ENCODE assay signal across 8 cellular contexts in genomic region chr3:16480861-16481569, GRCh38. TPM values are rescaled to one million over a fixed set of nuclear protein-coding genes. Genes with fewer than 3 reads are reported as not detected.
A peak's percentile ranks its signal among the peaks of the same experiment; 100 is the strongest.
DNase-seq lines count a peak whose midpoint lies in the region; ATAC-seq, FAIRE-seq and TF ChIP-seq lines count a peak whose summit lies in the region.

No MANE protein-coding gene starts in this region.

- 58% methylated on average over 5 of the region's 5 CpGs; no CpG with 5 or more reads in 1 of the 2 experiments for WGBS in H1 (ENCODE audit: extremely low coverage in 1 of 2, insufficient coverage in 1 of 2, insufficient read length in 1 of 2, insufficient replicate concordance in 2 of 2, low coverage in 1 of 2, low lambda C conversion rate in 2 of 2, missing lambda C conversion rate in 1 of 2), 2 experiments

- no peak overlapping the region for H3K23ac ChIP-seq in H1 (ENCODE audit: insufficient read length)

- H3K9me3 ChIP-seq in MM.1S (replicated peaks; ENCODE audit: insufficient read depth, low read length) = no peaks in the 10 kb centered on the region
- H3K9me3 ChIP-seq in H1 (ENCODE audit: insufficient read depth in 2 of 2, low read depth in 1 of 2, low read length in 1 of 2) = no peaks in the 10 kb centered on the region

- peak overlapping the region; percentile 37 for H3K4me3 Mint-ChIP-seq in activated T-cell treated with anti-CD3 and anti-CD28 coated beads, Interleukin-2, amount 50 U/mL, for 24 hours
- H3K4me3 Mint-ChIP-seq in stimulated activated naive B cell treated with anti-CD40 and anti-IgM and Interleukin-4, amounts not matched to agents 10 μg/mL and 1 μg/mL and 100 μg/mL, for 72 hours = peak overlapping the region; percentile 17 to 75
- no peak overlapping the region for H3K4me3 Mint-ChIP-seq in progenitor cell of endocrine pancreas (ENCODE audit: low read depth)

- no peaks in the 10 kb centered on the region for H3K23me2 ChIP-seq in H1 (ENCODE audit: low read depth, low read length)

- H3K27ac Mint-ChIP-seq in activated T-cell treated with anti-CD3 and anti-CD28 coated beads, Interleukin-2, amount 50 U/mL, for 24 hours = peak overlapping the region; percentile 84
- peak overlapping the region; percentile 93 for H3K27ac Mint-ChIP-seq in stimulated activated naive B cell treated with anti-CD40 and anti-IgM and Interleukin-4, amounts not matched to agents 10 μg/mL and 1 μg/mL and 100 μg/mL, for 72 hours
- H3K27ac Mint-ChIP-seq in progenitor cell of endocrine pancreas = no peak overlapping the region

- H2AFZ ChIP-seq in MM.1S (ENCODE audit: low read length) = peak overlapping the region; percentile 13; the same call in 1 of the 2 replicates
- no peak overlapping the region for H2AFZ ChIP-seq in H1 (ENCODE audit: low read length)

- H3K4me3 ChIP-seq in MM.1S (ENCODE audit: low read length) (no peak overlapping the region), H1 (ENCODE audit: extremely low read depth in 1 of 4, insufficient read depth in 2 of 4, low read depth in 3 of 4, low read length in 4 of 4) (no peak overlapping the region; a peak in 1 of 8 replicates)

- no peak overlapping the region for H3K18ac ChIP-seq in H1 (ENCODE audit: extremely low read depth, low read length)

- no peaks in the 10 kb centered on the region for H3F3A ChIP-seq in MM.1S (ENCODE audit: insufficient read depth, low read length)

- no peak for DNase-seq in activated T-cell treated with anti-CD3 and anti-CD28 coated beads, Interleukin-2, amount 50 U/mL, for 24 hours
- no peak for DNase-seq in activated T-cell treated with anti-CD3 and anti-CD28 coated beads, Interleukin-2, amount 50 U/mL, for 1 hour
- peak; percentile 15 for DNase-seq in MM.1S
- no peak for DNase-seq in H1 (ENCODE audit: low read depth in 1 of 2, low spot score in 2 of 2)
- DNase-seq in stimulated activated naive B cell treated with anti-CD40 and anti-IgM and Interleukin-4, amounts not matched to agents 10 μg/mL and 1 μg/mL and 100 μg/mL, for 72 hours = no peak
- no peak for DNase-seq in progenitor cell of endocrine pancreas (ENCODE audit: low spot score, unreplicated experiment)
- DNase-seq in DMS 273 (lab: John Stamatoyannopoulos, UW; ENCODE audit: unreplicated experiment) = no peak
- DNase-seq in epidermal melanocyte (ENCODE audit: insufficient read length, low spot score) = no peak

- H3K36me3 ChIP-seq in MM.1S (replicated peaks; ENCODE audit: insufficient read depth, low read length) = no peaks in the 10 kb centered on the region
- no peaks in the 10 kb centered on the region for H3K36me3 ChIP-seq in H1 (ENCODE audit: control insufficient read depth in 2 of 4, insufficient read depth in 4 of 4, low read length in 3 of 4)

- H4K5ac ChIP-seq in H1 (ENCODE audit: insufficient read length, low read depth, low read length) = no peak overlapping the region

- POLR2A ChIA-PET in H1 (lab: Charles Lee; ENCODE audit: partially characterized antibody) = interaction anchor here (0.6 to 1.2 kb wide), 2 partner anchors 17 to 27 kb away, joined by 3 to 5 read pairs; no protein-coding TSS in a partner anchor

- no peak for TF ChIP-seq RAD21 in H1 (IDR thresholded peaks at IDR 0.05 in 1 of 2, conservative IDR thresholded peaks at IDR 0.05 in 1 of 2; ENCODE audit: low read depth in 2 of 2, low read length in 2 of 2)

- no peak overlapping the region for H4K91ac ChIP-seq in H1 (replicated peaks; ENCODE audit: insufficient read length, low read length)

- H3K27me3 ChIP-seq in MM.1S (replicated peaks; ENCODE audit: insufficient read depth, low read length) (no peaks in the 10 kb centered on the region), H1 (replicated peaks in 1 of 4; ENCODE audit: control insufficient read depth in 3 of 4, extremely low read depth in 1 of 4, insufficient read depth in 3 of 4, low read length in 3 of 4) (no peaks in the 10 kb centered on the region)

- H3K4me1 ChIP-seq in MM.1S (ENCODE audit: low read length) = peaks cover 4% of the 10 kb centered on the region; the same call in 1 of the 2 replicates
- peaks cover 6 to 26% (median 18%) of the 10 kb centered on the region in 4 experiments; a peak in 6 of 7 replicates for H3K4me1 ChIP-seq in H1 (replicated peaks in 1 of 4; ENCODE audit: control insufficient read depth in 3 of 4, insufficient read depth in 4 of 4, low read length in 3 of 4)

- H3K9me2 ChIP-seq in MM.1S (replicated peaks; ENCODE audit: insufficient read depth, low read length) = no peaks in the 10 kb centered on the region

- H3K14ac ChIP-seq in H1 (ENCODE audit: insufficient read length) = no peak overlapping the region

- CTCF ChIA-PET in H1 (lab: Charles Lee; ENCODE audit: partially characterized antibody) = interaction anchor here (1.0 kb wide), 1 partner anchor 110 kb away, joined by 3 read pairs; no protein-coding TSS in a partner anchor

- no peak overlapping the region for H3K56ac ChIP-seq in H1 (replicated peaks; ENCODE audit: insufficient read length, low read depth, low read length)

- no peak for FAIRE-seq in H1 (lab: Jason Lieb, UNC)

- no peak for TF ChIP-seq POLR2A in H1 (IDR thresholded peaks at IDR 0.05; ENCODE audit: control extremely low read depth in 1 of 2, low read depth in 2 of 2, low read length in 2 of 2)

- no peaks in the 10 kb centered on the region for H4K20me1 ChIP-seq in MM.1S (ENCODE audit: insufficient read depth, low read length)
- no peaks in the 10 kb centered on the region for H4K20me1 ChIP-seq in H1 (replicated peaks in 1 of 2; ENCODE audit: control insufficient read depth in 1 of 2, insufficient read depth in 2 of 2, low read length in 2 of 2)

- no peak overlapping the region for H2BK5ac ChIP-seq in H1 (ENCODE audit: low read depth, low read length)

- no peaks in the 10 kb centered on the region for H3K79me2 ChIP-seq in MM.1S (ENCODE audit: low read length)
- no peaks in the 10 kb centered on the region; a peak in 1 of 4 replicates for H3K79me2 ChIP-seq in H1 (ENCODE audit: control insufficient read depth in 1 of 2, insufficient read depth in 2 of 2, low read length in 2 of 2)

- H2AK5ac ChIP-seq in H1 (ENCODE audit: low read depth, low read length) = no peak overlapping the region

- H3K4me1 Mint-ChIP-seq in activated T-cell treated with anti-CD3 and anti-CD28 coated beads, Interleukin-2, amount 50 U/mL, for 24 hours (ENCODE audit: low read depth) = peaks cover 93% of the 10 kb centered on the region
- H3K4me1 Mint-ChIP-seq in stimulated activated naive B cell treated with anti-CD40 and anti-IgM and Interleukin-4, amounts not matched to agents 10 μg/mL and 1 μg/mL and 100 μg/mL, for 72 hours = peaks cover 51 to 87% of the 10 kb centered on the region in 2 donors
- H3K4me1 Mint-ChIP-seq in progenitor cell of endocrine pancreas (ENCODE audit: low read depth) = peaks cover 27% of the 10 kb centered on the region

- no peaks in the 10 kb centered on the region for H3K27me3 Mint-ChIP-seq in activated T-cell treated with anti-CD3 and anti-CD28 coated beads, Interleukin-2, amount 50 U/mL, for 24 hours
- H3K27me3 Mint-ChIP-seq in stimulated activated naive B cell treated with anti-CD40 and anti-IgM and Interleukin-4, amounts not matched to agents 10 μg/mL and 1 μg/mL and 100 μg/mL, for 72 hours = no peaks in the 10 kb centered on the region
- H3K27me3 Mint-ChIP-seq in progenitor cell of endocrine pancreas = peaks cover 21% of the 10 kb centered on the region

- no peaks in the 10 kb centered on the region for H3K9me3 Mint-ChIP-seq in activated T-cell treated with anti-CD3 and anti-CD28 coated beads, Interleukin-2, amount 50 U/mL, for 24 hours
- peaks cover 4% of the 10 kb centered on the region in 2 donors for H3K9me3 Mint-ChIP-seq in stimulated activated naive B cell treated with anti-CD40 and anti-IgM and Interleukin-4, amounts not matched to agents 10 μg/mL and 1 μg/mL and 100 μg/mL, for 72 hours
- H3K9me3 Mint-ChIP-seq in progenitor cell of endocrine pancreas (ENCODE audit: low read depth) = peaks cover 3% of the 10 kb centered on the region

- H2BK15ac ChIP-seq in H1 (ENCODE audit: low read length) = no peak overlapping the region

- TF ChIP-seq EP300 in H1 (IDR thresholded peaks at IDR 0.05; ENCODE audit: borderline replicate concordance in 1 of 2, low read depth in 2 of 2, low read length in 2 of 2) = no peak

- TF ChIP-seq CTCF in MM.1S (IDR thresholded peaks at IDR 0.05; ENCODE audit: low read length) = no peak
- TF ChIP-seq CTCF in H1 (IDR thresholded peaks at IDR 0.05; ENCODE audit: control extremely low read depth in 1 of 3, insufficient read depth in 1 of 3, low read depth in 1 of 3, low read length in 3 of 3) = no peak
- no peak for TF ChIP-seq CTCF in progenitor cell of endocrine pancreas (IDR thresholded peaks at IDR 0.05; ENCODE audit: unreplicated experiment)

- H2BK12ac ChIP-seq in H1 (ENCODE audit: low read depth, low read length) = no peak overlapping the region

- no peak for ATAC-seq in stimulated activated naive B cell treated with anti-CD40 and anti-IgM and Interleukin-4, amounts not matched to agents 10 μg/mL and 1 μg/mL and 100 μg/mL, for 72 hours (replicated peaks)

- no peak overlapping the region for H2BK120ac ChIP-seq in H1 (replicated peaks; ENCODE audit: low read depth, low read length)

- peaks cover 95% of the 10 kb centered on the region for H3K36me3 Mint-ChIP-seq in activated T-cell treated with anti-CD3 and anti-CD28 coated beads, Interleukin-2, amount 50 U/mL, for 24 hours (ENCODE audit: low read depth)
- H3K36me3 Mint-ChIP-seq in stimulated activated naive B cell treated with anti-CD40 and anti-IgM and Interleukin-4, amounts not matched to agents 10 μg/mL and 1 μg/mL and 100 μg/mL, for 72 hours = peaks cover 75 to 93% of the 10 kb centered on the region in 2 donors
- no peaks in the 10 kb centered on the region for H3K36me3 Mint-ChIP-seq in progenitor cell of endocrine pancreas (ENCODE audit: insufficient read depth)

- no peak overlapping the region for H4K8ac ChIP-seq in H1 (ENCODE audit: extremely low read depth, insufficient read depth, low read length)

- no peak overlapping the region for H3K4ac ChIP-seq in H1 (replicated peaks; ENCODE audit: insufficient read length, low read depth, low read length)

- H3K79me1 ChIP-seq in H1 (ENCODE audit: low read depth, low read length) = no peaks in the 10 kb centered on the region

- H2BK20ac ChIP-seq in H1 (ENCODE audit: low read length) = no peak overlapping the region

- no peak overlapping the region for H3K9ac ChIP-seq in MM.1S (ENCODE audit: low read length)
- no peak overlapping the region for H3K9ac ChIP-seq in H1 (replicated peaks in 1 of 4; ENCODE audit: extremely low read depth in 1 of 4, low read depth in 3 of 4, low read length in 3 of 4)

- H3K4me2 ChIP-seq in MM.1S (ENCODE audit: low read depth, low read length) = peak overlapping the region; percentile 17; the same call in 1 of the 2 replicates
- peak overlapping the region; percentile 7 to 11; a peak in 1 of 4 replicates for H3K4me2 ChIP-seq in H1 (ENCODE audit: insufficient read depth in 1 of 2, low read depth in 2 of 2, low read length in 2 of 2)

- no peak overlapping the region for H3K27ac ChIP-seq in MM.1S (ENCODE audit: low read length)
- H3K27ac ChIP-seq in H1 (ENCODE audit: low read depth, low read length) = no peak overlapping the region

RNA-seq across cellular contexts. Expression of gene RFTN1, which starts 32.5 kb away (rescaled TPM):
- total RNA-seq in H1 (2021; fragmentation: NEBNext Ultra II Directional; extraction: Animal tissue kit (Norgen Biotek cat#: 25700)) = 4.9 and 6.7 TPM in 2 replicates
- 4.6 and 7.5 TPM in 2 replicates for polyA plus RNA-seq in H1 (2011; rRNA removed)
- polyA plus RNA-seq in H1 (2011; cell fraction: cytosol; rRNA removed) = 5.5 TPM
- 6.8 TPM for polyA plus RNA-seq in H1 (2011; cell fraction: nucleus; rRNA removed)
- polyA plus RNA-seq in H1 (2012, experiment 1 of 2) = 3.2 to 4.3 TPM (median 4.0 TPM) in 4 replicates
- 2.0 TPM for polyA plus RNA-seq in H1 (2012, experiment 2 of 2)
- 5.8 TPM for polyA plus RNA-seq in H1 (2013, experiment 1 of 2)
- 4.9 TPM for polyA plus RNA-seq in H1 (2013, experiment 2 of 2)
- 4.3 and 4.7 TPM in 2 replicates for polyA minus RNA-seq in H1 (2011; rRNA and poly(A)+ RNA removed)
- polyA minus RNA-seq in H1 (2011; cell fraction: cytosol; rRNA and poly(A)+ RNA removed) = 3.1 TPM
- polyA minus RNA-seq in H1 (2011; cell fraction: nucleus; rRNA and poly(A)+ RNA removed) = 5.8 TPM
- total RNA-seq in progenitor cell of endocrine pancreas = 0.73 and 0.96 TPM in 2 replicates
